8 cellular contexts compared by ENCODE assay signal in the genomic region with DNA sequence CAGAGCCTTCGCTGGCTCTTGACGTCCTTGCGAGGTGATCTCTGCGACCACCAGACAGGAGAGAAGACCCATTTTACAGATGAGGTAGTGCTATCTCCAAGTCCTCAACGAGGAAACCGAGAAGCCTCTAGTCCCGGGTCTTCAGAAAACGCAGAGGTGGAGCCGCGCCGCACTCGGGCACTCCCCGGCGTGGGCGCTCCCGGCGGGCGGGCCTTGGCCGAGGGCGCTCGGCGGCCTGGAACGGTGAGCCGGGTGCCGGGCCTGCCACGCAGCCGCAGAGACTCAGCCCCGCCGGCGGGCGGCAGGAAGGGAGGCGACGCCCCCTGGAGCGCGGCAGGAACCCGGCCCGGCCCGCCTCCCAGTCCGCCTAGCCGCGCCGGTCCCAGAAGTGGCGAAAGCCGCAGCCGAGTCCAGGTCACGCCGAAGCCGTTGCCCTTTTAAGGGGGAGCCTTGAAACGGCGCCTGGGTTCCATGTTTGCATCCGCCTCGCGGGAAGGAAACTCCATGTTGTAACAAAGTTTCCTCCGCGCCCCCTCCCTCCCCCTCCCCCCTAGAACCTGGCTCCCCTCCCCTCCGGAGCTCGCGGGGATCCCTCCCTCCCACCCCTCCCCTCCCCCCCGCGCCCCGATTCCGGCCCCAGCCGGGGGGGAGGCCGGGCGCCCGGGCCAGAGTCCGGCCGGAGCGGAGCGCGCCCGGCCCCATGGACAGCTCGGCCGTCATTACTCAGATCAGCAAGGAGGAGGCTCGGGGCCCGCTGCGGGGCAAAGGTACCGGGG. TPM values are rescaled to one million over a fixed set of nuclear protein-coding genes. Genes with fewer than 3 reads are reported as not detected.
DNase-seq lines count a peak whose midpoint lies in the region; ATAC-seq, FAIRE-seq and TF ChIP-seq lines count a peak whose summit lies in the region.

TSS of gene CTDSP1 (plus strand) at position 478 of the 776 bp plus-strand sequence. CDS start at position 701, 223 bp downstream.

- CTCF ChIA-PET in A673 (lab: Charles Lee): no interaction called here
- CTCF ChIA-PET in WTC11 (lab: Charles Lee): interaction anchor here (0.7 to 1.4 kb wide), 2 partner anchors 113 to 130 kb away, joined by 3 to 6 read pairs; partner anchors contain the start of genes AAMP and PNKD

- peaks cover 30% of the 10 kb centered on the region for H3K36me3 ChIP-seq in A673 (ENCODE audit: insufficient read depth, low read length, poor library complexity, severe bottlenecking)
- peaks cover 12% of the 10 kb centered on the region for H3K36me3 ChIP-seq in bronchial epithelial cell (ENCODE audit: control insufficient read depth, insufficient read depth, low read length)

- FAIRE-seq in bronchial epithelial cell (lab: Jason Lieb, UNC): no peak

- peak; percentile 98 for DNase-seq in A673 (ENCODE audit: low spot score)
- peak; percentile 70 for DNase-seq in NCI-H2227 treated with DMSO at 0.1 percent for 48 hours (lab: John Stamatoyannopoulos, UW)
- peak; percentile 95 for DNase-seq in WTC11 (ENCODE audit: low spot score)
- DNase-seq in bronchial epithelial cell (ENCODE audit: low read depth): peak; percentile 85
- DNase-seq in iPS-NIHi7 (ENCODE audit: extremely low spot score): peak; percentile 80
- peak; percentile 86 for DNase-seq in smooth muscle cell of the brain vasculature (ENCODE audit: low read depth, low spot score)

- BruUV-seq in A673 (replicated peaks; lab: Mats Ljungman, UMichigan): no TSS peak

- peak within 1 kb of the TSS; percentile 97 for H3K4me3 ChIP-seq in A673 (ENCODE audit: low read depth, low read length, poor library complexity, severe bottlenecking)
- H3K4me3 ChIP-seq in bronchial epithelial cell (ENCODE audit: low read depth, low read length): peak within 1 kb of the TSS; percentile 56

- peaks cover 34% of the 10 kb centered on the region for H3K27me3 Mint-ChIP-seq in WTC11 (ENCODE audit: low read depth)

- H3K27me3 ChIP-seq in A673 (replicated peaks; ENCODE audit: insufficient read depth, low read depth, low read length, poor library complexity) (no peaks in the 10 kb centered on the region), bronchial epithelial cell (ENCODE audit: control insufficient read depth, insufficient read depth, low read length) (no peaks in the 10 kb centered on the region)

- no peaks in the 10 kb centered on the region for H3K9me3 Mint-ChIP-seq in WTC11

- ATAC-seq in GM18870 (IDR thresholded peaks at IDR 0.05; ENCODE audit: unreplicated experiment) (peak; percentile 28), HG03108 (IDR thresholded peaks at IDR 0.05; ENCODE audit: unreplicated experiment) (peak; percentile 30), WTC11 (peak; percentile 7)

- peaks cover 8% of the 10 kb centered on the region for H3K36me3 Mint-ChIP-seq in WTC11

- intact Hi-C loops in A673 (cut with micrococcal nuclease; ENCODE audit: unreplicated experiment): loop anchor here (5.0 kb wide), 1 partner anchor 448 kb away; no protein-coding TSS in a partner anchor

- H3K4me1 ChIP-seq in A673 (ENCODE audit: insufficient read depth, low read length, poor library complexity, severe bottlenecking): peaks cover 42% of the 10 kb centered on the region

- H3K4me1 Mint-ChIP-seq in WTC11: peaks cover 24% of the 10 kb centered on the region

- POLR2A ChIA-PET in A673 (lab: Charles Lee; ENCODE audit: low non-redundant PET): interaction anchor here (0.5 kb wide), 1 partner anchor 103 kb away, joined by 3 read pairs; no protein-coding TSS in a partner anchor
- POLR2A ChIA-PET in WTC11 (lab: Charles Lee): interaction anchor here (0.5 kb wide), 1 partner anchor 145 kb away, joined by 5 read pairs; no protein-coding TSS in a partner anchor

- no peak for TF ChIP-seq CTCF in A673 (conservative IDR thresholded peaks at IDR 0.05; ENCODE audit: low read depth, low read length)
- no peak for TF ChIP-seq CTCF in WTC11 (IDR thresholded peaks at IDR 0.05)
- no peak for TF ChIP-seq CTCF in bronchial epithelial cell (IDR thresholded peaks at IDR 0.05; ENCODE audit: insufficient read depth, low read length, severe bottlenecking)

- H3K9me3 ChIP-seq in A673 (ENCODE audit: low read depth, low read length, poor library complexity, severe bottlenecking): no peaks in the 10 kb centered on the region

- no peak within 1 kb of the TSS for H3K27ac Mint-ChIP-seq in WTC11

- peak within 1 kb of the TSS; percentile 84 for H3K4me3 Mint-ChIP-seq in WTC11

- peak within 1 kb of the TSS; percentile 91 for H3K27ac ChIP-seq in A673 (ENCODE audit: low read depth, low read length, poor library complexity, severe bottlenecking)

TF ChIP-seq in WTC11, 78 proteins besides CTCF, POLR2A, EP300 and RAD21 (continues in another document):
- no peak for TF ChIP-seq OVOL2 (CRISPR knock-in tag; IDR thresholded peaks at IDR 0.05; ENCODE audit: borderline replicate concordance)
- TF ChIP-seq, protein P1, sequence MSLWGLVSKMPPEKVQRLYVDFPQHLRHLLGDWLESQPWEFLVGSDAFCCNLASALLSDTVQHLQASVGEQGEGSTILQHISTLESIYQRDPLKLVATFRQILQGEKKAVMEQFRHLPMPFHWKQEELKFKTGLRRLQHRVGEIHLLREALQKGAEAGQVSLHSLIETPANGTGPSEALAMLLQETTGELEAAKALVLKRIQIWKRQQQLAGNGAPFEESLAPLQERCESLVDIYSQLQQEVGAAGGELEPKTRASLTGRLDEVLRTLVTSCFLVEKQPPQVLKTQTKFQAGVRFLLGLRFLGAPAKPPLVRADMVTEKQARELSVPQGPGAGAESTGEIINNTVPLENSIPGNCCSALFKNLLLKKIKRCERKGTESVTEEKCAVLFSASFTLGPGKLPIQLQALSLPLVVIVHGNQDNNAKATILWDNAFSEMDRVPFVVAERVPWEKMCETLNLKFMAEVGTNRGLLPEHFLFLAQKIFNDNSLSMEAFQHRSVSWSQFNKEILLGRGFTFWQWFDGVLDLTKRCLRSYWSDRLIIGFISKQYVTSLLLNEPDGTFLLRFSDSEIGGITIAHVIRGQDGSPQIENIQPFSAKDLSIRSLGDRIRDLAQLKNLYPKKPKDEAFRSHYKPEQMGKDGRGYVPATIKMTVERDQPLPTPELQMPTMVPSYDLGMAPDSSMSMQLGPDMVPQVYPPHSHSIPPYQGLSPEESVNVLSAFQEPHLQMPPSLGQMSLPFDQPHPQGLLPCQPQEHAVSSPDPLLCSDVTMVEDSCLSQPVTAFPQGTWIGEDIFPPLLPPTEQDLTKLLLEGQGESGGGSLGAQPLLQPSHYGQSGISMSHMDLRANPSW (CRISPR knock-in tag; conservative IDR thresholded peaks at IDR 0.05; ENCODE audit: low read depth): no peak
- no peak for TF ChIP-seq MYBL2 (CRISPR knock-in tag; IDR thresholded peaks at IDR 0.05)
- no peak for TF ChIP-seq ZNF671 (CRISPR knock-in tag; IDR thresholded peaks at IDR 0.05)
- no peak for TF ChIP-seq AR (CRISPR knock-in tag; IDR thresholded peaks at IDR 0.05)
- TF ChIP-seq, protein P2, sequence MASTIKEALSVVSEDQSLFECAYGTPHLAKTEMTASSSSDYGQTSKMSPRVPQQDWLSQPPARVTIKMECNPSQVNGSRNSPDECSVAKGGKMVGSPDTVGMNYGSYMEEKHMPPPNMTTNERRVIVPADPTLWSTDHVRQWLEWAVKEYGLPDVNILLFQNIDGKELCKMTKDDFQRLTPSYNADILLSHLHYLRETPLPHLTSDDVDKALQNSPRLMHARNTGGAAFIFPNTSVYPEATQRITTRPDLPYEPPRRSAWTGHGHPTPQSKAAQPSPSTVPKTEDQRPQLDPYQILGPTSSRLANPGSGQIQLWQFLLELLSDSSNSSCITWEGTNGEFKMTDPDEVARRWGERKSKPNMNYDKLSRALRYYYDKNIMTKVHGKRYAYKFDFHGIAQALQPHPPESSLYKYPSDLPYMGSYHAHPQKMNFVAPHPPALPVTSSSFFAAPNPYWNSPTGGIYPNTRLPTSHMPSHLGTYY (CRISPR knock-in tag; IDR thresholded peaks at IDR 0.05): no peak
- TF ChIP-seq SOX15 (CRISPR knock-in tag; IDR thresholded peaks at IDR 0.05): no peak
- no peak for TF ChIP-seq IRF2 (CRISPR knock-in tag; IDR thresholded peaks at IDR 0.05; ENCODE audit: borderline replicate concordance, low read depth)
- 0 out of 2 replicates have a peak, but pooled peaks have one; percentile 39 for TF ChIP-seq JUN (CRISPR knock-in tag; IDR thresholded peaks at IDR 0.05)

RNA-seq across cellular contexts. Expression of gene CTDSP1, which starts in this region (rescaled TPM):
- total RNA-seq in A673 (2021) (72.3 and 77.4 TPM in 2 replicates), WTC11 (2021) (25.4 to 27.9 TPM (median 27.4 TPM) in 3 replicates), bronchial epithelial cell (26.5 and 32.1 TPM in 2 replicates)

Comparison
In these comparisons a context has a peak if more than half of its experiments do, and no peak if none do; other contexts are left out.
1. Peak in every context shown above with its lines: DNase-seq, ATAC-seq, H3K4me3 ChIP-seq and H3K27ac ChIP-seq.